Comparison of ENCODE assay signal across 12 cellular contexts in genomic region chr19:50135856-50136602, GRCh38. TPM values are rescaled to one million over a fixed set of nuclear protein-coding genes. Genes with fewer than 3 reads are reported as not detected.
DNase-seq lines count a peak whose midpoint lies in the region; ATAC-seq, FAIRE-seq and TF ChIP-seq lines count a peak whose summit lies in the region.
"Not testable (repeated sequence)": the region's sequence is repeated elsewhere in the genome, so short reads cannot be mapped to it uniquely, and the experiment has no call there.
"Had no signal": no experiment of that assay in that cellular context is flagged by ENCODE, and none has a peak within 500 bp of the region (broad histone marks: within the 10 kb centered on the region; RNA-seq: fewer than 3 reads in every experiment).

No MANE protein-coding gene starts in this region.

- H3K9me2 ChIP-seq in HCT116 (ENCODE audit: insufficient read depth) = not testable (repeated sequence)

- not testable (repeated sequence) for H3K27ac Mint-ChIP-seq in activated CD8-positive, alpha-beta memory T cell treated with anti-CD3 and anti-CD28 coated beads, Interleukin-2, amount 10 ng/mL, durations not matched to agents 7 days and 5 days

- not testable (repeated sequence) for H3K9ac ChIP-seq in HCT116 (ENCODE audit: low read length); endothelial cell of umbilical vein (replicated peaks; ENCODE audit: extremely low read depth, insufficient read depth, low read length)

- POLR2A ChIA-PET in HCT116 (lab: Charles Lee) (interaction anchor here (1.0 kb wide), 1 partner anchor 267 kb away, joined by 3 read pairs; no protein-coding TSS in a partner anchor), endothelial cell of umbilical vein (lab: Charles Lee) (interaction anchor here (0.5 kb wide), 1 partner anchor 1553 kb away, joined by 4 read pairs; no protein-coding TSS in a partner anchor)

- H3K4me3 ChIP-seq in HCT116 (replicated peaks in 1 of 2; ENCODE audit: low read depth in 1 of 2, low read length in 2 of 2); SJSA1; endothelial cell of umbilical vein (replicated peaks in 1 of 3; ENCODE audit: insufficient read depth in 1 of 3, low read depth in 1 of 3, low read length in 3 of 3): not testable (repeated sequence)

- not testable (repeated sequence) for H3K9me3 Mint-ChIP-seq in activated CD8-positive, alpha-beta memory T cell treated with anti-CD3 and anti-CD28 coated beads, Interleukin-2, amount 10 ng/mL, durations not matched to agents 7 days and 5 days (ENCODE audit: low read depth)

- not testable (repeated sequence) for H3K36me3 ChIP-seq in HCT116 (ENCODE audit: control insufficient read depth in 1 of 2, insufficient read depth in 2 of 2, low read length in 2 of 2); SJSA1; endothelial cell of umbilical vein (ENCODE audit: control insufficient read depth in 2 of 2, extremely low read depth in 1 of 2, insufficient read depth in 2 of 2, low read length in 2 of 2)

- RAD21 ChIA-PET in HCT116 (lab: Charles Lee; ENCODE audit: low non-redundant PET in 1 of 2, low total read pairs in 2 of 2, uncharacterized antibody in 2 of 2, unreplicated experiment in 2 of 2) = not testable (repeated sequence)

- not testable (repeated sequence) for H3K4me1 ChIP-seq in HCT116 (ENCODE audit: control insufficient read depth in 1 of 2, insufficient read depth in 2 of 2, low read length in 2 of 2); SJSA1 (replicated peaks); endothelial cell of umbilical vein (ENCODE audit: control insufficient read depth, extremely low read depth, insufficient read depth, low read length)

- not testable (repeated sequence) for H4K20me1 ChIP-seq in HCT116 (ENCODE audit: insufficient read depth); endothelial cell of umbilical vein (replicated peaks; ENCODE audit: control insufficient read depth, extremely low read depth, insufficient read depth, low read length)

- not testable (repeated sequence) for H3K79me2 ChIP-seq in HCT116 (ENCODE audit: insufficient read depth, low read length); endothelial cell of umbilical vein (ENCODE audit: control insufficient read depth, insufficient read depth, low read length)

- not testable (repeated sequence) for ATAC-seq in HCT116; activated CD8-positive, alpha-beta memory T cell treated with anti-CD3 and anti-CD28 coated beads, Interleukin-2, amount 10 ng/mL, durations not matched to agents 7 days and 5 days

- H3K4me1 Mint-ChIP-seq in activated CD8-positive, alpha-beta memory T cell treated with anti-CD3 and anti-CD28 coated beads, Interleukin-2, amount 10 ng/mL, durations not matched to agents 7 days and 5 days = not testable (repeated sequence)

- H3K27me3 ChIP-seq in HCT116 (ENCODE audit: insufficient read depth, low read length); SJSA1 (replicated peaks); endothelial cell of umbilical vein (ENCODE audit: control insufficient read depth in 2 of 2, insufficient read depth in 2 of 2, low read length in 2 of 2): not testable (repeated sequence)

- BruUV-seq in HCT116 (replicated peaks; lab: Mats Ljungman, UMichigan); endothelial cell of umbilical vein (replicated peaks; lab: Mats Ljungman, UMichigan): not testable (repeated sequence)

- H3K4me2 ChIP-seq in HCT116 (ENCODE audit: low read length); endothelial cell of umbilical vein (ENCODE audit: insufficient read depth, low read length): not testable (repeated sequence)

- intact Hi-C loops in HCT116 (cut with micrococcal nuclease); endothelial cell of umbilical vein (cut with micrococcal nuclease): not testable (repeated sequence)

- not testable (repeated sequence) for TF ChIP-seq CTCF in 22Rv1 (IDR thresholded peaks at IDR 0.05); HCT116 (IDR thresholded peaks at IDR 0.05 in 2 of 3, conservative IDR thresholded peaks at IDR 0.05 in 1 of 3; ENCODE audit: borderline replicate concordance in 1 of 3, insufficient read depth in 1 of 3, low read depth in 2 of 3, low read length in 2 of 3); endothelial cell of umbilical vein (IDR thresholded peaks at IDR 0.05; ENCODE audit: extremely low read depth in 1 of 2, insufficient read depth in 1 of 2, low read depth in 1 of 2, low read length in 2 of 2)

- not testable (repeated sequence) for H3K9me3 ChIP-seq in HCT116 (ENCODE audit: control insufficient read depth in 1 of 2, insufficient read depth in 1 of 2, low read depth in 1 of 2, low read length in 2 of 2); SJSA1 (replicated peaks); endothelial cell of umbilical vein (replicated peaks; ENCODE audit: control insufficient read depth, insufficient read depth, low read length)

- DNase-seq in HCT116 (ENCODE audit: low read depth, low spot score) = not testable (repeated sequence)
- DNase-seq in SJSA1 (ENCODE audit: low read depth in 1 of 2, low spot score in 2 of 2) (peak; percentile 15 to 50), endothelial cell of umbilical vein (ENCODE audit: low read depth, low spot score) (peak; percentile 16), inferior parietal cortex (ENCODE audit: extremely low spot score) (peak; percentile 14), middle frontal gyrus (ENCODE audit: extremely low spot score, low spot score) (peak; percentile 3)
- peak; percentile 52 for DNase-seq in activated CD8-positive, alpha-beta memory T cell treated with anti-CD3 and anti-CD28 coated beads, Interleukin-2, amount 10 ng/mL, durations not matched to agents 7 days and 5 days
- DNase-seq in stimulated activated CD8-positive, alpha-beta memory T cell treated with anti-CD3 and anti-CD28 coated beads, Interleukin-4, amount 100 ng/mL, for 48 hours = peak; percentile 30

- CTCF ChIA-PET in HCT116 (lab: Charles Lee) = interaction anchor here (0.7 to 1.4 kb wide), 5 partner anchors 12 to 418 kb away, joined by 3 to 8 read pairs (median 6); partner anchors contain the start of genes ATF5 and NUP62
- CTCF ChIA-PET in activated CD8-positive, alpha-beta memory T cell treated with anti-CD3 and anti-CD28 coated beads, Interleukin-2, amount 10 ng/mL, durations not matched to agents 7 days and 5 days (lab: Charles Lee) = interaction anchor here (0.6 to 1.6 kb wide), 21 partner anchors 12 to 786 kb away, joined by 3 to 12 read pairs (median 4); partner anchors contain the start of genes VRK3 and ZNF473
- CTCF ChIA-PET in endothelial cell of umbilical vein (lab: Charles Lee) = interaction anchor here (0.6 to 1.6 kb wide), 13 partner anchors 12 to 206 kb away, joined by 3 to 13 read pairs (median 3); partner anchors contain the start of gene KCNC3

- not testable (repeated sequence) for H3K4me3 Mint-ChIP-seq in activated CD8-positive, alpha-beta memory T cell treated with anti-CD3 and anti-CD28 coated beads, Interleukin-2, amount 10 ng/mL, durations not matched to agents 7 days and 5 days

- H3K36me3 Mint-ChIP-seq in activated CD8-positive, alpha-beta memory T cell treated with anti-CD3 and anti-CD28 coated beads, Interleukin-2, amount 10 ng/mL, durations not matched to agents 7 days and 5 days = not testable (repeated sequence)

- not testable (repeated sequence) for TF ChIP-seq RAD21 in HCT116 (IDR thresholded peaks at IDR 0.05; ENCODE audit: low read depth)

- not testable (repeated sequence) for H3K27me3 Mint-ChIP-seq in activated CD8-positive, alpha-beta memory T cell treated with anti-CD3 and anti-CD28 coated beads, Interleukin-2, amount 10 ng/mL, durations not matched to agents 7 days and 5 days

- peak overlapping the region; percentile 46 for H3K27ac ChIP-seq in 22Rv1
- not testable (repeated sequence) for H3K27ac ChIP-seq in HCT116 (ENCODE audit: low read depth, low read length); SJSA1; endothelial cell of umbilical vein (ENCODE audit: insufficient read depth, low read depth, low read length)

- H3K9me1 ChIP-seq in endothelial cell of umbilical vein (replicated peaks; ENCODE audit: control insufficient read depth, extremely low read depth, insufficient read depth, low read length) = not testable (repeated sequence)

- peak overlapping the region; percentile 43 for H2AFZ ChIP-seq in HCT116 (ENCODE audit: low read depth, low read length, poor library complexity, severe bottlenecking)
- H2AFZ ChIP-seq in endothelial cell of umbilical vein (ENCODE audit: low read depth, low read length) = not testable (repeated sequence)

- not testable (repeated sequence) for TF ChIP-seq POLR2A in HCT116 (IDR thresholded peaks at IDR 0.05; ENCODE audit: borderline replicate concordance, extremely low read depth, insufficient read depth, insufficient read length); endothelial cell of umbilical vein (IDR thresholded peaks at IDR 0.05; ENCODE audit: low read depth, low read length)

- not testable (repeated sequence) for FAIRE-seq in endothelial cell of umbilical vein (lab: Jason Lieb, UNC)

- dilution Hi-C loops in endothelial cell of umbilical vein (cut with MboI; ENCODE audit: extremely low pct_ligation_motif_present, low sequenced_read_pairs) = not testable (repeated sequence)

RNA-seq across cellular contexts. Expression of gene IZUMO2, which starts 27.1 kb away (rescaled TPM):
- total RNA-seq in HCT116 (2021; ENCODE audit: unreplicated experiment) (not detected), endothelial cell of umbilical vein (not detected in 2 replicates)
- polyA plus RNA-seq in HCT116 (2012) = not detected in 2 replicates
- not detected in 2 replicates for total RNA-seq in SJSA1 (2014; rRNA removed; shearing (Covaris generic))
- not detected for total RNA-seq in activated CD8-positive, alpha-beta memory T cell treated with anti-CD3 and anti-CD28 coated beads, Interleukin-2, amount 10 ng/mL, durations not matched to agents 7 days and 5 days
- not detected in 2 replicates for polyA plus RNA-seq in endothelial cell of umbilical vein
- not detected in 2 replicates for polyA plus RNA-seq in endothelial cell of umbilical vein (2011; cell fraction: cytosol; rRNA removed)
- not detected in 2 replicates for polyA plus RNA-seq in endothelial cell of umbilical vein (2011; cell fraction: nucleus; rRNA removed)
- not detected in 2 replicates for polyA plus RNA-seq in endothelial cell of umbilical vein (2012)
- polyA minus RNA-seq in endothelial cell of umbilical vein = not detected in 2 replicates
- not detected for polyA minus RNA-seq in endothelial cell of umbilical vein (2011; cell fraction: cytosol; rRNA and poly(A)+ RNA removed)
- polyA minus RNA-seq in endothelial cell of umbilical vein (2011; cell fraction: nucleus; rRNA and poly(A)+ RNA removed) = not detected in 2 replicates
- total RNA-seq: HT-29, LHCN-M2 had no signal
- polyA plus RNA-seq: CD14-positive monocyte, IgD-negative memory B cell had no signal
